In genomic region chr22:31977939-31978338, GRCh38 we compare ENCODE assay signal across 14 cellular contexts.
"Had no signal": no experiment of that assay in that cellular context is flagged by ENCODE, and none has a peak within 500 bp of the region (broad histone marks: within the 10 kb centered on the region; RNA-seq: fewer than 3 reads in every experiment).

No MANE protein-coding gene starts in this region.

- H3K36me3 Mint-ChIP-seq: activated naive CD4-positive, alpha-beta T cell treated with anti-CD3 and anti-CD28 coated beads, Interleukin-2, amount 50 U/mL, for 72 hours; immature natural killer cell; natural killer cell; WTC11 had no signal

- H3K27me3 Mint-ChIP-seq: activated T-helper 17 cell treated with anti-CD3 and anti-CD28 coated beads, Interleukin-2, amount 50 U/mL, for 72 hours; stimulated activated naive CD8-positive, alpha-beta T cell treated with anti-CD3 and anti-CD28 coated beads, Interleukin-15, amount 100 ng/mL, for 72 hours had no signal

- DNase-seq: T1000 had no signal

- H3K9me3 Mint-ChIP-seq: activated naive CD4-positive, alpha-beta T cell treated with anti-CD3 and anti-CD28 coated beads, Interleukin-2, amount 50 U/mL, for 72 hours; activated T-cell treated with anti-CD3 and anti-CD28 coated beads, Interleukin-2, amount 50 U/mL, for 24 hours; activated T-helper 17 cell treated with anti-CD3 and anti-CD28 coated beads, Interleukin-2, amount 50 U/mL, for 72 hours; dendritic cell treated with granulocyte-macrophage colony-stimulating factor and Interleukin-4, amounts not matched to agents 40 ng/mL and 50 ng/mL, for 4 days; immature natural killer cell; natural killer cell; stimulated activated naive CD8-positive, alpha-beta T cell treated with anti-CD3 and anti-CD28 coated beads, Interleukin-15, amount 100 ng/mL, for 72 hours; WTC11 had no signal

- H3K9me3 ChIP-seq: heart right ventricle, left lung, pancreas, tibial artery had no signal

- H3K4me3 Mint-ChIP-seq: activated CD4-positive, alpha-beta T cell treated with anti-CD3 and anti-CD28 coated beads for 36 hours; activated T-cell treated with anti-CD3 and anti-CD28 coated beads, Interleukin-2, amount 50 U/mL, for 24 hours; activated T-helper 17 cell treated with anti-CD3 and anti-CD28 coated beads, Interleukin-2, amount 50 U/mL, for 72 hours; dendritic cell treated with granulocyte-macrophage colony-stimulating factor and Interleukin-4, amounts not matched to agents 40 ng/mL and 50 ng/mL, for 4 days; immature natural killer cell; natural killer cell; stimulated activated naive CD8-positive, alpha-beta T cell treated with anti-CD3 and anti-CD28 coated beads, Interleukin-15, amount 100 ng/mL, for 72 hours; WTC11 had no signal

- H3K4me1 Mint-ChIP-seq: activated T-helper 17 cell treated with anti-CD3 and anti-CD28 coated beads, Interleukin-2, amount 50 U/mL, for 72 hours; WTC11 had no signal

- H3K27ac Mint-ChIP-seq: activated CD4-positive, alpha-beta T cell treated with anti-CD3 and anti-CD28 coated beads for 36 hours; activated naive CD4-positive, alpha-beta T cell treated with anti-CD3 and anti-CD28 coated beads, Interleukin-2, amount 50 U/mL, for 72 hours; activated T-cell treated with anti-CD3 and anti-CD28 coated beads, Interleukin-2, amount 50 U/mL, for 24 hours; activated T-helper 17 cell treated with anti-CD3 and anti-CD28 coated beads, Interleukin-2, amount 50 U/mL, for 72 hours; dendritic cell treated with granulocyte-macrophage colony-stimulating factor and Interleukin-4, amounts not matched to agents 40 ng/mL and 50 ng/mL, for 4 days; immature natural killer cell; natural killer cell; stimulated activated naive CD8-positive, alpha-beta T cell treated with anti-CD3 and anti-CD28 coated beads, Interleukin-15, amount 100 ng/mL, for 72 hours; WTC11 had no signal
